ENCODE assay signal across 17 cellular contexts in the genomic region with DNA sequence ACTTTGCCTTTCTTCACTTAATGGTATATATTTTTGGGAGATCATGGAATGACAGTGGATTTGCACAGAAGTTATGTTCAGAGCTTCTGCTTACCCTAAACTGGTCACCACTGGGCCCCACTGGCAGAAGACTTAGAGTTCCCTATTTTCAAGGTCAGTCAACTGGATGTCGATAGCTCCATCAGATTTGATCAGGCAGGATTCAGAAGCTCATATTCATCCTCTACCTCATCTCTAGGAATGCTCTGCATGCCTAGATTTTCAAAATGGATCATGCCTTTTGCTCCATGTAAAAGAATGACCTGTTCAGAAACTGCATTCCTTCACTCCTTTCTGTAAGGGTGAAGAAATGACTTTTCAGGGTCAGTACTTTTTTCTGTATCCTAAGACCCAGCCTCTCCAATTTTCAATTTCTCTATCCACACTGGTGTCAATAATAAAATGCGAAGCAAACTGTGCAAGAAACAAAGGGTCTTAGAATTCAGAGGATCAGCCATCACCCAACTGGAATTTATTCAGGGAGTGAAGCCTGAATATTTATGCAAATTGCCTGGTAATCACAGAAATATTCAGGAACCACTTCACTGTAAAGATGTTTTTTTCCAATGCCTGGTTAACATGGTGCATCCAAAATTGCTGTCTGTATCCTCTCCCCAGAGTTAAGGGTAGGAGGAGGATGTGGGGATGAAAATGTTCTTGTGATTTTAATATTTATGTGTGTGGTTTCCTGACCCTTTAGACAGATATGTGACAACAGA.
DNase-seq lines count a peak whose midpoint lies in the region; ATAC-seq and TF ChIP-seq lines count a peak whose summit lies in the region.
"Had no signal": no experiment of that assay in that cellular context is flagged by ENCODE, and none has a peak within 500 bp of the region (broad histone marks: within the 10 kb centered on the region; RNA-seq: fewer than 3 reads in every experiment).

No MANE protein-coding gene starts in this region.

- no peaks in the 10 kb centered on the region for H3K79me2 ChIP-seq in PC-3 (ENCODE audit: low read length)

- no peaks in the 10 kb centered on the region for H3K36me3 ChIP-seq in PC-3 (ENCODE audit: low read depth, low read length)
- H3K36me3 ChIP-seq: esophagus muscularis mucosa, transverse colon had no signal

- POLR2A ChIA-PET in PC-3 (lab: Charles Lee; ENCODE audit: unreplicated experiment) = no interaction called here

- no peak overlapping the region for H3K27ac ChIP-seq in PC-3 (ENCODE audit: low read length)
- H3K27ac ChIP-seq: esophagus muscularis mucosa, PC-9, transverse colon had no signal

- DNase-seq in GM03348 (ENCODE audit: low spot score) (peak; percentile 70), PC-3 (peak; percentile 37), fibroblast of mammary gland (ENCODE audit: low read depth) (peak; percentile 21), renal cortical epithelial cell (ENCODE audit: low read depth) (peak; percentile 67), SW480 (ENCODE audit: low spot score) (no peak), Ammon's horn (ENCODE audit: low spot score) (no peak)
- no peak for DNase-seq in activated CD8-positive, alpha-beta memory T cell treated with anti-CD3 and anti-CD28 coated beads, Interleukin-2, amount 50 U/mL, for 4 hours
- DNase-seq: activated T-cell treated with anti-CD3 and anti-CD28 coated beads for 4 hours; CD8-positive, alpha-beta T cell; KBM-7; NCI-H1436; NCI-H510A treated with DMSO at 0.1 percent for 48 hours; PC-9; transverse colon had no signal

- peak; percentile 29; the same call in 1 of the 2 replicates for ATAC-seq in PC-3
- ATAC-seq: activated CD4-positive, CD25-positive, alpha-beta regulatory T cell treated with anti-CD3 and anti-CD28 coated beads, Interleukin-2, amount 50 U/mL, for 24 hours; CD8-positive, alpha-beta T cell had no signal

- no peak overlapping the region for H2AFZ ChIP-seq in PC-3 (ENCODE audit: low read length)
- H2AFZ ChIP-seq: PC-9 had no signal

- CTCF ChIA-PET in PC-3 (lab: Charles Lee) = no interaction called here

- no peaks in the 10 kb centered on the region for H4K20me1 ChIP-seq in PC-3 (ENCODE audit: low read length)

- no peak overlapping the region for H3K4me3 ChIP-seq in PC-3 (ENCODE audit: low read length)
- H3K4me3 ChIP-seq in fibroblast of mammary gland (ENCODE audit: control insufficient read depth, low read depth, low read length) = no peak overlapping the region
- H3K4me3 ChIP-seq: esophagus muscularis mucosa, lung, PC-9, transverse colon had no signal

- TF ChIP-seq CTCF in PC-3 (conservative IDR thresholded peaks at IDR 0.05; ENCODE audit: low read depth, low read length) (no peak), fibroblast of mammary gland (conservative IDR thresholded peaks at IDR 0.05; ENCODE audit: control insufficient read depth, insufficient read depth, low read depth, low read length) (no peak)

- H3K4me1 ChIP-seq in PC-3 (ENCODE audit: insufficient read depth, low read length) = no peaks in the 10 kb centered on the region
- H3K4me1 ChIP-seq: esophagus muscularis mucosa, transverse colon had no signal

- H3K9me2 ChIP-seq in PC-3 (replicated peaks; ENCODE audit: low read length) = no peaks in the 10 kb centered on the region

- H3K27me3 ChIP-seq in PC-3 (ENCODE audit: low read length) = no peaks in the 10 kb centered on the region
- H3K27me3 ChIP-seq: esophagus muscularis mucosa, transverse colon had no signal

- H3F3A ChIP-seq in PC-3 (ENCODE audit: low read length, unreplicated experiment) = no peaks in the 10 kb centered on the region

- intact Hi-C loops in PC-3 (cut with micrococcal nuclease) = no loop called here

- H3K9ac ChIP-seq in PC-3 (ENCODE audit: low read length) = no peak overlapping the region

- no peak overlapping the region for H3K4me2 ChIP-seq in PC-3 (ENCODE audit: low read length)
- H3K4me2 ChIP-seq: PC-9 had no signal

- no TSS peak for BruUV-seq in PC-3 (replicated peaks; lab: Mats Ljungman, UMichigan)

- no peaks in the 10 kb centered on the region for H3K9me3 ChIP-seq in PC-3 (ENCODE audit: low read length)
- H3K9me3 ChIP-seq: esophagus muscularis mucosa, transverse colon had no signal

Comparison
In these comparisons a context has a peak if more than half of its experiments do, and no peak if none do; other contexts are left out.
1. DNase-seq: peak in GM03348 (single experiment), PC-3 (single experiment), fibroblast of mammary gland (single experiment) and renal cortical epithelial cell (single experiment); none in SW480 (single experiment), activated CD8-positive, alpha-beta memory T cell treated with anti-CD3 and anti-CD28 coated beads, Interleukin-2, amount 50 U/mL, for 4 hours (single experiment) and Ammon's horn (single experiment).